In the genomic region with DNA sequence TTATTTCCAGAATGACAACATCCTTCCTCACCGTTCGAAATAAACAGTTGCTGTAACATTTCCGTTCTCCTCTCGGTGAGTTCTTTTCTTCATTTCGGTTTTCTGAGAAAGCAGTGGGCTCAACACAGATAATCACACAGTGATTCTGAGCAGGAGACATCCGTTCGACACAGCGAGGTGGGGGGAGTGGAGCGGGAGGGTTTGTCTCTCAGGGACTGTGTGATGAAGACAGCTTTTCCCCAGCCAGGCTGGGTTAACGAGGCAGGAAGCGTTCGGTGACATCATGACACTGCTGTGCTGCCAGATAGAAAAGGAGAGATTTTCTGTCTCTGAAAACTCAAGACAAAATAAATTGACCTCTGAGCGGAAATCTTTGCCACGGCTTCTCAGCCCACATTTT, we compare ENCODE assay signal across 13 cellular contexts.
DNase-seq lines count a peak whose midpoint lies in the region; TF ChIP-seq lines count a peak whose summit lies in the region.
"Had no signal": no experiment of that assay in that cellular context is flagged by ENCODE, and none has a peak within 500 bp of the region (broad histone marks: within the 10 kb centered on the region; RNA-seq: fewer than 3 reads in every experiment).

No MANE protein-coding gene starts in this region.

- H3K9me3 ChIP-seq in smooth muscle cell (replicated peaks; ENCODE audit: low read depth) (peaks cover 4% of the 10 kb centered on the region), HAP-1 (no peaks in the 10 kb centered on the region)
- H3K9me3 ChIP-seq: thyroid gland had no signal

- intact Hi-C loops in cardiac septum (cut with DNase I), result no loop called here

- H2AFZ ChIP-seq in smooth muscle cell (ENCODE audit: low read depth), result peak overlapping the region; percentile 81

- peak overlapping the region; percentile 76 for H3K4me2 ChIP-seq in smooth muscle cell

- H3K36me3 ChIP-seq in smooth muscle cell (ENCODE audit: low read depth) (no peaks in the 10 kb centered on the region), HAP-1 (replicated peaks) (no peaks in the 10 kb centered on the region)
- H3K36me3 ChIP-seq: thyroid gland had no signal

- no peak for TF ChIP-seq CTCF in smooth muscle cell (IDR thresholded peaks at IDR 0.05; ENCODE audit: borderline replicate concordance, insufficient read depth, poor library complexity, severe bottlenecking)
- TF ChIP-seq CTCF in GM13976 (IDR thresholded peaks at IDR 0.05; ENCODE audit: borderline replicate concordance, control extremely low read depth, extremely low read depth, insufficient read depth, missing control alignments), result no peak

- H3K27me3 ChIP-seq in smooth muscle cell (ENCODE audit: low read depth), result no peaks in the 10 kb centered on the region
- no peaks in the 10 kb centered on the region for H3K27me3 ChIP-seq in HAP-1 (ENCODE audit: low read depth)
- H3K27me3 ChIP-seq: thyroid gland had no signal

- H3K79me2 ChIP-seq in smooth muscle cell (ENCODE audit: low read depth), result no peaks in the 10 kb centered on the region

- 39% methylated on average over 14 of the region's 14 CpGs for WGBS in smooth muscle cell (ENCODE audit: low lambda C conversion rate)

- in situ Hi-C loops in GM13976 (cut with MboI; ENCODE audit: low sequenced_read_pairs, unreplicated experiment), result no loop called here
- in situ Hi-C loops in HAP-1 (cut with MboI; ENCODE audit: low sequenced_read_pairs), result no loop called here

- no peaks in the 10 kb centered on the region for H3K4me1 ChIP-seq in smooth muscle cell (ENCODE audit: low read depth)
- H3K4me1 ChIP-seq in HAP-1, result no peaks in the 10 kb centered on the region
- H3K4me1 ChIP-seq: thyroid gland had no signal

- no peak overlapping the region for H3K27ac ChIP-seq in smooth muscle cell (ENCODE audit: low read depth)
- H3K27ac ChIP-seq: thyroid gland had no signal

- no peaks in the 10 kb centered on the region for H4K20me1 ChIP-seq in smooth muscle cell (ENCODE audit: low read depth)

- H3K9ac ChIP-seq in smooth muscle cell (ENCODE audit: low read depth), result no peak overlapping the region

- peak; percentile 31 for DNase-seq in activated naive CD4-positive, alpha-beta T cell treated with Interleukin-2 at 50 U/mL for 16 hours
- DNase-seq in activated naive CD4-positive, alpha-beta T cell (lab: John Stamatoyannopoulos, UW), result no peak
- peak; percentile 73 for DNase-seq in activated effector memory CD4-positive, alpha-beta T cell treated with anti-CD3 and anti-CD28 coated beads, Interleukin-2, amount 50 U/mL, for 16 hours
- DNase-seq in smooth muscle cell (lab: John Stamatoyannopoulos, UW; ENCODE audit: unreplicated experiment) (no peak), GM13976 (ENCODE audit: low spot score) (no peak), HUDEP-2 (lab: John Stamatoyannopoulos, UW; ENCODE audit: unreplicated experiment in 76 of 76) (no peak), HAP-1 (ENCODE audit: low spot score in 2 of 2) (no peak), cardiac septum (ENCODE audit: low spot score) (no peak)
- DNase-seq: DMS79 treated with DMSO at 0.1 percent for 48 hours, Karpas-422, NCI-H2081 treated with DMSO at 0.1 percent for 48 hours, OCI-M1, thyroid gland had no signal

- H3F3A ChIP-seq in smooth muscle cell (ENCODE audit: low read depth), result no peaks in the 10 kb centered on the region

- H3K4me3 ChIP-seq in smooth muscle cell (no peak overlapping the region), HAP-1 (no peak overlapping the region)
- H3K4me3 ChIP-seq: thyroid gland had no signal

Comparison
In these comparisons a context has a peak if more than half of its experiments do, and no peak if none do; other contexts are left out.
1. DNase-seq: peak in activated naive CD4-positive, alpha-beta T cell treated with Interleukin-2 at 50 U/mL for 16 hours (single experiment) and activated effector memory CD4-positive, alpha-beta T cell treated with anti-CD3 and anti-CD28 coated beads, Interleukin-2, amount 50 U/mL, for 16 hours (single experiment); none in activated naive CD4-positive, alpha-beta T cell (0 of 4), smooth muscle cell (single experiment), GM13976 (single experiment), HUDEP-2 (0 of 76), HAP-1 (0 of 2) and cardiac septum (single experiment).